ENCODE assay signal across 17 cellular contexts in genomic region chr6:129134535-129134934, GRCh38.
DNase-seq lines count a peak whose midpoint lies in the region; ATAC-seq and TF ChIP-seq lines count a peak whose summit lies in the region.
"Had no signal": no experiment of that assay in that cellular context is flagged by ENCODE, and none has a peak within 500 bp of the region (broad histone marks: within the 10 kb centered on the region; RNA-seq: fewer than 3 reads in every experiment).

No MANE protein-coding gene starts in this region.

- TF ChIP-seq EP300 in esophagus muscularis mucosa (IDR thresholded peaks at IDR 0.05): no peak

- H3K4me3 Mint-ChIP-seq in WTC11: no peak overlapping the region
- H3K4me3 Mint-ChIP-seq: activated CD4-positive, alpha-beta memory T cell treated with anti-CD3 and anti-CD28 coated beads for 36 hours; nephron progenitor cell had no signal

- H4K8ac ChIP-seq in mesenchymal stem cell (ENCODE audit: low read length): no peak overlapping the region

- H3K4me3 ChIP-seq in esophagus muscularis mucosa: no peak overlapping the region
- peak overlapping the region in 1 of 2 experiments; percentile 44 for H3K4me3 ChIP-seq in mesenchymal stem cell (ENCODE audit: insufficient read depth in 1 of 2, low read depth in 1 of 2, low read length in 2 of 2)
- H3K4me3 ChIP-seq in testis: no peak overlapping the region
- H3K4me3 ChIP-seq: K562, SK-N-MC had no signal

- in situ Hi-C loops in GM13977 (cut with MboI; ENCODE audit: low pct_unique_long_range_greater_than_20kb, low sequenced_read_pairs, unreplicated experiment): no loop called here

- H2AK5ac ChIP-seq in mesenchymal stem cell (ENCODE audit: low read length, severe bottlenecking): no peak overlapping the region

- intact Hi-C loops in esophagus muscularis mucosa (cut with DNase I) (no loop called here), testis (cut with DNase I; ENCODE audit: low total_unique reads) (no loop called here)

- peak overlapping the region; percentile 65 to 78 (median 72) for H3K27ac ChIP-seq in esophagus muscularis mucosa (replicated peaks in 1 of 4)
- H3K27ac ChIP-seq in mesenchymal stem cell (ENCODE audit: low read length, poor library complexity, severe bottlenecking): no peak overlapping the region
- H3K27ac ChIP-seq in testis: peak overlapping the region; percentile 92 to 93
- H3K27ac ChIP-seq: SK-N-MC had no signal

- no peak overlapping the region for H2AFZ ChIP-seq in mesenchymal stem cell (ENCODE audit: low read depth, low read length)

- H2BK15ac ChIP-seq in mesenchymal stem cell (ENCODE audit: low read depth, poor library complexity, severe bottlenecking): no peak overlapping the region

- H3K27me3 Mint-ChIP-seq in WTC11 (ENCODE audit: low read depth): no peaks in the 10 kb centered on the region

- H3K36me3 ChIP-seq in esophagus muscularis mucosa (no peaks in the 10 kb centered on the region), mesenchymal stem cell (ENCODE audit: control insufficient read depth in 1 of 2, insufficient read depth in 2 of 2, low read depth in 1 of 2, low read length in 2 of 2) (no peaks in the 10 kb centered on the region), testis (ENCODE audit: low read depth, missing control alignments) (no peaks in the 10 kb centered on the region)
- H3K36me3 ChIP-seq: BE2C had no signal

- no peak overlapping the region for H3K14ac ChIP-seq in mesenchymal stem cell (ENCODE audit: low read length in 2 of 2)

- no peaks in the 10 kb centered on the region for H3K9me3 Mint-ChIP-seq in WTC11
- H3K9me3 Mint-ChIP-seq: activated CD4-positive, alpha-beta memory T cell treated with anti-CD3 and anti-CD28 coated beads for 36 hours; nephron progenitor cell had no signal

- POLR2A ChIA-PET in WTC11 (lab: Charles Lee): no interaction called here

- no peak overlapping the region for H3K4me2 ChIP-seq in mesenchymal stem cell (ENCODE audit: low read length, poor library complexity, severe bottlenecking)

- H3K36me3 Mint-ChIP-seq in WTC11: no peaks in the 10 kb centered on the region
- H3K36me3 Mint-ChIP-seq: activated CD4-positive, alpha-beta memory T cell treated with anti-CD3 and anti-CD28 coated beads for 36 hours had no signal

- no peak for DNase-seq in WTC11 (ENCODE audit: low spot score)
- no peak for DNase-seq in esophagus muscularis mucosa (ENCODE audit: extremely low spot score)
- no peak for DNase-seq in mesenchymal stem cell
- DNase-seq in testis: peak; percentile 56
- no peak for DNase-seq in NK-92 (lab: John Stamatoyannopoulos, UW; ENCODE audit: unreplicated experiment)
- no peak for DNase-seq in SHP77 treated with DMSO at 0.1 percent for 48 hours (lab: John Stamatoyannopoulos, UW)
- no peak for DNase-seq in GM13977 (ENCODE audit: low spot score)
- DNase-seq in activated naive CD4-positive, alpha-beta T cell treated with Interleukin-2 at 50 U/mL for 16 hours: no peak
- DNase-seq: activated CD4-positive, alpha-beta memory T cell treated with anti-CD3 and anti-CD28 coated beads for 36 hours; BE2C; DMS153; NCI-H345; nephron progenitor cell; small intestine; stimulated activated naive CD8-positive, alpha-beta T cell treated with anti-CD3 and anti-CD28 coated beads, Interleukin-15, Interleukin-2, amounts not matched to agents 100 U/mL and 50 U/mL, for 24 hours had no signal

- no peak overlapping the region for H3K18ac ChIP-seq in mesenchymal stem cell (ENCODE audit: low read depth in 1 of 2, low read length in 2 of 2)

- H3K9ac ChIP-seq in mesenchymal stem cell (ENCODE audit: low read length): peak overlapping the region; percentile 74

- H3K27ac Mint-ChIP-seq in WTC11: no peak overlapping the region
- H3K27ac Mint-ChIP-seq: activated CD4-positive, alpha-beta memory T cell treated with anti-CD3 and anti-CD28 coated beads for 36 hours; nephron progenitor cell had no signal

- CTCF ChIA-PET in WTC11 (lab: Charles Lee): interaction anchor here (0.7 kb wide), 1 partner anchor 118 kb away, joined by 4 read pairs; no protein-coding TSS in a partner anchor

- H3K4me1 Mint-ChIP-seq in WTC11: no peaks in the 10 kb centered on the region
- H3K4me1 Mint-ChIP-seq: nephron progenitor cell had no signal

- no peaks in the 10 kb centered on the region for H3K79me1 ChIP-seq in mesenchymal stem cell (replicated peaks; ENCODE audit: low read length, poor library complexity, severe bottlenecking)

- H3K9me3 ChIP-seq in esophagus muscularis mucosa (no peaks in the 10 kb centered on the region), mesenchymal stem cell (ENCODE audit: control insufficient read depth, low read length) (no peaks in the 10 kb centered on the region), testis (no peaks in the 10 kb centered on the region)
- H3K9me3 ChIP-seq: BE2C had no signal

- peak; percentile 38; the same call in 1 of the 2 replicates for ATAC-seq in WTC11
- ATAC-seq: K562; stimulated activated naive CD8-positive, alpha-beta T cell treated with anti-CD3 and anti-CD28 coated beads, Interleukin-15, Interleukin-2, amounts not matched to agents 100 U/mL and 50 U/mL, for 24 hours had no signal

- no peak overlapping the region for H3K4ac ChIP-seq in mesenchymal stem cell (ENCODE audit: low read depth in 1 of 2, low read length in 2 of 2)

- no peak overlapping the region for H2BK5ac ChIP-seq in mesenchymal stem cell (ENCODE audit: low read depth, low read length, poor library complexity, severe bottlenecking)

- no peak overlapping the region for H2BK120ac ChIP-seq in mesenchymal stem cell (ENCODE audit: low read depth, low read length)

- H3K27me3 ChIP-seq in esophagus muscularis mucosa: no peaks in the 10 kb centered on the region
- H3K27me3 ChIP-seq in mesenchymal stem cell (ENCODE audit: control insufficient read depth in 1 of 2, insufficient read depth in 1 of 2, low read length in 2 of 2): no peaks in the 10 kb centered on the region
- no peaks in the 10 kb centered on the region for H3K27me3 ChIP-seq in testis
- H3K27me3 ChIP-seq: BE2C had no signal

- no peak overlapping the region for H3K23ac ChIP-seq in mesenchymal stem cell (ENCODE audit: low read length in 2 of 2)

- no peak overlapping the region for H4K91ac ChIP-seq in mesenchymal stem cell (ENCODE audit: low read length)

- TF ChIP-seq CTCF in WTC11 (IDR thresholded peaks at IDR 0.05): no peak
- TF ChIP-seq CTCF in esophagus muscularis mucosa (IDR thresholded peaks at IDR 0.05): no peak
- no peak for TF ChIP-seq CTCF in testis (IDR thresholded peaks at IDR 0.05)
- TF ChIP-seq CTCF in GM13977 (IDR thresholded peaks at IDR 0.05; ENCODE audit: extremely low read depth, insufficient read depth, missing control alignments): no peak

- H3K4me1 ChIP-seq in esophagus muscularis mucosa: peaks cover 0 to 60% (median 22%) of the 10 kb centered on the region in 4 donors
- H3K4me1 ChIP-seq in mesenchymal stem cell (ENCODE audit: control insufficient read depth, insufficient read depth, low read depth, low read length): no peaks in the 10 kb centered on the region
- H3K4me1 ChIP-seq in testis: peaks cover 81% of the 10 kb centered on the region
- H3K4me1 ChIP-seq: BE2C had no signal

- no peak overlapping the region for H2BK12ac ChIP-seq in mesenchymal stem cell (ENCODE audit: low read length in 2 of 2)

- TF ChIP-seq POLR2A in esophagus muscularis mucosa (IDR thresholded peaks at IDR 0.05; ENCODE audit: low read depth) (no peak), testis (IDR thresholded peaks at IDR 0.05) (no peak)

TF ChIP-seq in WTC11, 78 proteins besides CTCF, POLR2A, EP300 and RAD21 (continues in another document):
- no peak for TF ChIP-seq GABPB1 (CRISPR knock-in tag; IDR thresholded peaks at IDR 0.05)
- TF ChIP-seq, protein P1, sequence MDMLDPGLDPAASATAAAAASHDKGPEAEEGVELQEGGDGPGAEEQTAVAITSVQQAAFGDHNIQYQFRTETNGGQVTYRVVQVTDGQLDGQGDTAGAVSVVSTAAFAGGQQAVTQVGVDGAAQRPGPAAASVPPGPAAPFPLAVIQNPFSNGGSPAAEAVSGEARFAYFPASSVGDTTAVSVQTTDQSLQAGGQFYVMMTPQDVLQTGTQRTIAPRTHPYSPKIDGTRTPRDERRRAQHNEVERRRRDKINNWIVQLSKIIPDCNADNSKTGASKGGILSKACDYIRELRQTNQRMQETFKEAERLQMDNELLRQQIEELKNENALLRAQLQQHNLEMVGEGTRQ (CRISPR knock-in tag; IDR thresholded peaks at IDR 0.05): no peak
- no peak for TF ChIP-seq TEAD1 (CRISPR knock-in tag; IDR thresholded peaks at IDR 0.05)
- TF ChIP-seq E2F5 (CRISPR knock-in tag; IDR thresholded peaks at IDR 0.05): no peak
- TF ChIP-seq, protein P2, sequence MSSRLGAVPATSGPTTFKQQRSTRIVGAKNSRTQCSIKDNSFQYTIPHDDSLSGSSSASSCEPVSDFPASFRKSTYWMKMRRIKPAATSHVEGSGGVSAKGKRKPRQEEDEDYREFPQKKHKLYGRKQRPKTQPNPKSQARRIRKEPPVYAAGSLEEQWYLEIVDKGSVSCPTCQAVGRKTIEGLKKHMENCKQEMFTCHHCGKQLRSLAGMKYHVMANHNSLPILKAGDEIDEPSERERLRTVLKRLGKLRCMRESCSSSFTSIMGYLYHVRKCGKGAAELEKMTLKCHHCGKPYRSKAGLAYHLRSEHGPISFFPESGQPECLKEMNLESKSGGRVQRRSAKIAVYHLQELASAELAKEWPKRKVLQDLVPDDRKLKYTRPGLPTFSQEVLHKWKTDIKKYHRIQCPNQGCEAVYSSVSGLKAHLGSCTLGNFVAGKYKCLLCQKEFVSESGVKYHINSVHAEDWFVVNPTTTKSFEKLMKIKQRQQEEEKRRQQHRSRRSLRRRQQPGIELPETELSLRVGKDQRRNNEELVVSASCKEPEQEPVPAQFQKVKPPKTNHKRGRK (CRISPR knock-in tag; IDR thresholded peaks at IDR 0.05; ENCODE audit: borderline replicate concordance): no peak
